Comparison of ENCODE assay signal across 16 cellular contexts in the genomic region with DNA sequence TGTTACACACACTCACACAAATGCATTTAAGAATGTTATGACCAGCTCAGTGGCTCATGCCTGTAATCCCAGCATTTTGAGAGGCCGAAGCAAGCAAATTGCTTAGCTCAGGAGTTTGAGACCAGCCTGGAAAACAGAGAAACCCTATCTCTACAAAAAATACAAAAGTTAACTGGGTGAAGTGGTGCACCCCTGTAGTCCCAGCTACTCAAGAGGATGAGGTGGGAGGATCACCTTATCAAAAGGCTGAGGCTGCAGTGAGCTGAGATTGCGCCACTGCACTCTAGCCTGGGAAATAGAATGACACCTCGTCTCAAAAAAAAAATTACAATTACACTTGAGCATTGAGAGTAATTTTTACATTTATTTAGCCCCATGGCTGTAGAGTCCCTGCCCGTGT.
DNase-seq lines count a peak whose midpoint lies in the region; ATAC-seq and TF ChIP-seq lines count a peak whose summit lies in the region.
"Had no signal": no experiment of that assay in that cellular context is flagged by ENCODE, and none has a peak within 500 bp of the region (broad histone marks: within the 10 kb centered on the region; RNA-seq: fewer than 3 reads in every experiment).

No MANE protein-coding gene starts in this region.

- H3K4me3 ChIP-seq in right cardiac atrium (ENCODE audit: low read length) (no peak overlapping the region), skin epidermis (no peak overlapping the region)
- H3K4me3 ChIP-seq: cardiac muscle cell had no signal

- peaks cover 61% of the 10 kb centered on the region for H3K4me1 Mint-ChIP-seq in CD4-positive, alpha-beta T cell (ENCODE audit: low read depth)
- H3K4me1 Mint-ChIP-seq in brain, result peaks cover 76% of the 10 kb centered on the region

- H3K27me3 ChIP-seq in CD4-positive, alpha-beta T cell (ENCODE audit: control insufficient read depth, insufficient read depth, low read length), result no peaks in the 10 kb centered on the region
- no peaks in the 10 kb centered on the region for H3K27me3 ChIP-seq in right cardiac atrium (ENCODE audit: control insufficient read depth, insufficient read depth)
- H3K27me3 ChIP-seq: cardiac muscle cell had no signal

- no peaks in the 10 kb centered on the region for H3K9me3 ChIP-seq in CD4-positive, alpha-beta T cell (ENCODE audit: control insufficient read depth, low read length)
- H3K9me3 ChIP-seq in right cardiac atrium (ENCODE audit: control insufficient read depth, low read length), result no peaks in the 10 kb centered on the region

- no peak for TF ChIP-seq CTCF in CD4-positive, alpha-beta T cell (IDR thresholded peaks at IDR 0.05)
- TF ChIP-seq CTCF in brain (conservative IDR thresholded peaks at IDR 0.05), result no peak

- intact Hi-C loops in CD4-positive, alpha-beta T cell (cut with DNase I, micrococcal nuclease), result loop anchor here in 1 of 2 experiments (10.0 kb wide), 1 partner anchor 163 kb away; no protein-coding TSS in a partner anchor
- intact Hi-C loops in right cardiac atrium (cut with DNase I), result loop anchor here in 1 of 4 donors (10.0 kb wide), 1 partner anchor 217 kb away; a partner anchor contains a TSS

- ATAC-seq in CD4-positive, alpha-beta T cell (ENCODE audit: poor library complexity), result no peak
- ATAC-seq in right cardiac atrium (peak in 1 of 2 donors; percentile 17), GM21390 (IDR thresholded peaks at IDR 0.05; ENCODE audit: unreplicated experiment) (no peak), GM21619 (IDR thresholded peaks at IDR 0.05; ENCODE audit: unreplicated experiment) (no peak), GM21786 (IDR thresholded peaks at IDR 0.05; ENCODE audit: unreplicated experiment) (no peak)

- H3K4me3 Mint-ChIP-seq in CD4-positive, alpha-beta T cell, result no peak overlapping the region
- peak overlapping the region in 2 of 5 experiments; percentile 60 to 68 for H3K4me3 Mint-ChIP-seq in brain

- H3K4me1 ChIP-seq in right cardiac atrium (ENCODE audit: control insufficient read depth, insufficient read depth, low read length), result peaks cover 12% of the 10 kb centered on the region

- H3K27me3 Mint-ChIP-seq in CD4-positive, alpha-beta T cell, result no peaks in the 10 kb centered on the region
- peaks cover 3% of the 10 kb centered on the region for H3K27me3 Mint-ChIP-seq in brain

- H3K27ac Mint-ChIP-seq in CD4-positive, alpha-beta T cell, result peak overlapping the region; percentile 69
- H3K27ac Mint-ChIP-seq in brain, result peak overlapping the region in 3 of 5 experiments; percentile 56 to 98 (median 97)

- no peak overlapping the region for H3K27ac ChIP-seq in CD4-positive, alpha-beta T cell (ENCODE audit: low read depth, low read length)
- peak overlapping the region; percentile 81 for H3K27ac ChIP-seq in right cardiac atrium (ENCODE audit: low read length)
- H3K27ac ChIP-seq in skin epidermis, result peak overlapping the region in 11 of 21 experiments; percentile 6 to 78 (median 54)
- H3K27ac ChIP-seq: cardiac muscle cell had no signal

- CTCF ChIA-PET in CD4-positive, alpha-beta T cell (lab: Charles Lee), result interaction anchor here (1.7 kb wide), 1 partner anchor 14 kb away, joined by 4 read pairs; no protein-coding TSS in a partner anchor

- WGBS in right cardiac atrium, result 49% methylated on average over 4 of the region's 4 CpGs

- no peaks in the 10 kb centered on the region for H3K9me3 Mint-ChIP-seq in CD4-positive, alpha-beta T cell
- H3K9me3 Mint-ChIP-seq in brain, result peaks cover 3 to 37% (median 22%) of the 10 kb centered on the region in 5 experiments

- POLR2A ChIA-PET in CD4-positive, alpha-beta T cell (lab: Charles Lee), result no interaction called here

- DNase-seq in CD4-positive, alpha-beta T cell, result no peak
- DNase-seq in right cardiac atrium (no peak), activated gamma-delta T cell (lab: John Stamatoyannopoulos, UW) (no peak)
- DNase-seq: activated CD8-positive, alpha-beta memory T cell treated with anti-CD3 and anti-CD28 coated beads, Interleukin-2, amount 50 U/mL, for 4 hours; activated naive CD4-positive, alpha-beta T cell treated with Interleukin-2 at 50 U/mL for 16 hours; foreskin melanocyte; GDM1; HCEC 1CT; NCI-H2029; occipital lobe had no signal

- H3K36me3 Mint-ChIP-seq in CD4-positive, alpha-beta T cell (ENCODE audit: low read depth), result peaks cover 7% of the 10 kb centered on the region
- peaks cover 7% of the 10 kb centered on the region for H3K36me3 Mint-ChIP-seq in brain
